Comparison of ENCODE assay signal across 8 cellular contexts in genomic region chr17:44830359-44831269, GRCh38. TPM values are rescaled to one million over a fixed set of nuclear protein-coding genes. Genes with fewer than 3 reads are reported as not detected.
DNase-seq lines count a peak whose midpoint lies in the region; ATAC-seq and TF ChIP-seq lines count a peak whose summit lies in the region.

No MANE protein-coding gene starts in this region.

- H3K4me3 Mint-ChIP-seq in naive thymus-derived CD4-positive, alpha-beta T cell = peak overlapping the region; percentile 58 to 90 (median 78)

- peak; percentile 52 for DNase-seq in A673 (ENCODE audit: low spot score)
- DNase-seq in HCT116 (ENCODE audit: low read depth, low spot score) = no peak
- DNase-seq in activated CD4-positive, alpha-beta T cell treated with anti-CD3 and anti-CD28 coated beads, Interleukin-2, amount 50 U/mL, for 1 hour = peak; percentile 2
- no peak for DNase-seq in esophagus squamous epithelium (lab: John Stamatoyannopoulos, UW)
- peak in 5 of 9 donors; percentile 3 to 16 (median 12) for DNase-seq in naive thymus-derived CD4-positive, alpha-beta T cell
- DNase-seq in aorta = peak; percentile 42 to 75
- no peak for DNase-seq in Kasumi-1 (lab: John Stamatoyannopoulos, UW)

- no peak for TF ChIP-seq RAD21 in HCT116 (IDR thresholded peaks at IDR 0.05; ENCODE audit: low read depth)

- WGBS in esophagus squamous epithelium, 2 donors = 16 to 24% methylated on average over 14 to 16 of the region's 58 CpGs
- 5 to 8% methylated on average over 41 to 58 of the region's 58 CpGs for WGBS in aorta, 2 donors

- H3K4me2 ChIP-seq in HCT116 (ENCODE audit: low read length) = peak overlapping the region; percentile 85

- H3K27ac Mint-ChIP-seq in naive thymus-derived CD4-positive, alpha-beta T cell = peak overlapping the region in 1 of 9 donors; percentile 33

- RAD21 ChIA-PET in HCT116 (lab: Charles Lee; ENCODE audit: low non-redundant PET in 1 of 2, low total read pairs in 2 of 2, uncharacterized antibody in 2 of 2, unreplicated experiment in 2 of 2) = interaction anchor here in 1 of 2 experiments (1.9 kb wide), 1 partner anchor 51 kb away, joined by 4 read pairs; no protein-coding TSS in a partner anchor

- peaks cover 37 to 74% (median 56%) of the 10 kb centered on the region in 5 donors for H3K27me3 Mint-ChIP-seq in naive thymus-derived CD4-positive, alpha-beta T cell

- peaks cover 0 to 5% (median 0%) of the 10 kb centered on the region in 5 donors for H3K36me3 Mint-ChIP-seq in naive thymus-derived CD4-positive, alpha-beta T cell

- H3K9ac ChIP-seq in HCT116 (ENCODE audit: low read length) = peak overlapping the region; percentile 98

- ATAC-seq in HCT116 = peak; percentile 35
- ATAC-seq in naive thymus-derived CD4-positive, alpha-beta T cell = peak; percentile 48
- peak; percentile 56 for ATAC-seq in aorta (ENCODE audit: low FRiP score)
- ATAC-seq in GM19397 (IDR thresholded peaks at IDR 0.05; ENCODE audit: unreplicated experiment) = no peak

- H3K27ac ChIP-seq in A673 (ENCODE audit: low read depth, low read length, poor library complexity, severe bottlenecking) = no peak overlapping the region
- H3K27ac ChIP-seq in HCT116 (ENCODE audit: low read depth, low read length) = peak overlapping the region; percentile 95
- H3K27ac ChIP-seq in esophagus squamous epithelium = peak overlapping the region; percentile 72 to 90 (median 81)
- H3K27ac ChIP-seq in naive thymus-derived CD4-positive, alpha-beta T cell (ENCODE audit: low read depth, low read length) = no peak overlapping the region
- no peak overlapping the region for H3K27ac ChIP-seq in aorta (ENCODE audit: low read depth in 1 of 2, low read length in 2 of 2)

- no peaks in the 10 kb centered on the region for H3K9me2 ChIP-seq in HCT116 (ENCODE audit: insufficient read depth)

- peaks cover 8% of the 10 kb centered on the region for H3K4me1 ChIP-seq in A673 (ENCODE audit: insufficient read depth, low read length, poor library complexity, severe bottlenecking)
- H3K4me1 ChIP-seq in HCT116 (ENCODE audit: control insufficient read depth in 1 of 2, insufficient read depth in 2 of 2, low read length in 2 of 2) = peaks cover 45 to 69% of the 10 kb centered on the region in 2 experiments
- peaks cover 6 to 22% (median 17%) of the 10 kb centered on the region in 3 donors for H3K4me1 ChIP-seq in esophagus squamous epithelium
- H3K4me1 ChIP-seq in naive thymus-derived CD4-positive, alpha-beta T cell (ENCODE audit: control insufficient read depth in 2 of 2, insufficient read depth in 2 of 2, low read length in 2 of 2) = peaks cover 5 to 7% of the 10 kb centered on the region in 2 donors
- peaks cover 0 to 4% of the 10 kb centered on the region in 2 donors for H3K4me1 ChIP-seq in aorta (ENCODE audit: control insufficient read depth in 1 of 2, insufficient read depth in 2 of 2, low read length in 2 of 2)

- BruUV-seq in A673 (replicated peaks; lab: Mats Ljungman, UMichigan) (no TSS peak), HCT116 (replicated peaks; lab: Mats Ljungman, UMichigan) (TSS peak; percentile 79)

- peak overlapping the region; percentile 39 for H2AFZ ChIP-seq in HCT116 (ENCODE audit: low read depth, low read length, poor library complexity, severe bottlenecking)

- H3K79me2 ChIP-seq in HCT116 (ENCODE audit: insufficient read depth, low read length) = peaks cover 44% of the 10 kb centered on the region

- CTCF ChIA-PET in A673 (lab: Charles Lee) (no interaction called here), HCT116 (lab: Charles Lee) (interaction anchor here (1.4 to 2.2 kb wide), 2 partner anchors 51 to 55 kb away, joined by 4 to 13 read pairs; no protein-coding TSS in a partner anchor)
- CTCF ChIA-PET in naive thymus-derived CD4-positive, alpha-beta T cell (lab: Charles Lee) = no interaction called here

- POLR2A ChIA-PET in A673 (lab: Charles Lee; ENCODE audit: low non-redundant PET) (no interaction called here), HCT116 (lab: Charles Lee) (no interaction called here)
- POLR2A ChIA-PET in naive thymus-derived CD4-positive, alpha-beta T cell (lab: Charles Lee) = no interaction called here

- TF ChIP-seq CTCF in A673 (conservative IDR thresholded peaks at IDR 0.05; ENCODE audit: low read depth, low read length) = no peak
- no peak for TF ChIP-seq CTCF in HCT116 (IDR thresholded peaks at IDR 0.05 in 2 of 3, conservative IDR thresholded peaks at IDR 0.05 in 1 of 3; ENCODE audit: borderline replicate concordance in 1 of 3, insufficient read depth in 1 of 3, low read depth in 2 of 3, low read length in 2 of 3)
- no peak for TF ChIP-seq CTCF in esophagus squamous epithelium (IDR thresholded peaks at IDR 0.05)

- peaks cover 7 to 12% (median 10%) of the 10 kb centered on the region in 7 donors for H3K4me1 Mint-ChIP-seq in naive thymus-derived CD4-positive, alpha-beta T cell

- H3K4me3 ChIP-seq in A673 (ENCODE audit: low read depth, low read length, poor library complexity, severe bottlenecking) = peak overlapping the region; percentile 68
- peak overlapping the region; percentile 82 to 84 for H3K4me3 ChIP-seq in HCT116 (replicated peaks in 1 of 2; ENCODE audit: low read depth in 1 of 2, low read length in 2 of 2)
- H3K4me3 ChIP-seq in esophagus squamous epithelium = peak overlapping the region; percentile 37 to 70 (median 50)
- H3K4me3 ChIP-seq in naive thymus-derived CD4-positive, alpha-beta T cell (ENCODE audit: low read length) = no peak overlapping the region
- peak overlapping the region; percentile 29 to 89 for H3K4me3 ChIP-seq in aorta (ENCODE audit: low read length in 2 of 2)

- H4K20me1 ChIP-seq in HCT116 (ENCODE audit: insufficient read depth) = no peaks in the 10 kb centered on the region

- TF ChIP-seq POLR2A in HCT116 (IDR thresholded peaks at IDR 0.05; ENCODE audit: borderline replicate concordance, extremely low read depth, insufficient read depth, insufficient read length) (peak; percentile 5), esophagus squamous epithelium (IDR thresholded peaks at IDR 0.05) (no peak)

- H3K36me3 ChIP-seq in A673 (ENCODE audit: insufficient read depth, low read length, poor library complexity, severe bottlenecking) (no peaks in the 10 kb centered on the region), HCT116 (ENCODE audit: control insufficient read depth in 1 of 2, insufficient read depth in 2 of 2, low read length in 2 of 2) (no peaks in the 10 kb centered on the region), esophagus squamous epithelium (no peaks in the 10 kb centered on the region), aorta (ENCODE audit: control insufficient read depth in 1 of 2, insufficient read depth in 2 of 2, low read length in 1 of 2) (no peaks in the 10 kb centered on the region)
- H3K36me3 ChIP-seq in naive thymus-derived CD4-positive, alpha-beta T cell (ENCODE audit: control insufficient read depth in 2 of 3, insufficient read depth in 3 of 3, low read length in 3 of 3) = no peaks in the 10 kb centered on the region

- H3K27me3 ChIP-seq in A673 (replicated peaks; ENCODE audit: insufficient read depth, low read depth, low read length, poor library complexity) = no peaks in the 10 kb centered on the region
- H3K27me3 ChIP-seq in HCT116 (ENCODE audit: insufficient read depth, low read length) = no peaks in the 10 kb centered on the region
- H3K27me3 ChIP-seq in esophagus squamous epithelium = peaks cover 5 to 89% (median 20%) of the 10 kb centered on the region in 4 donors
- peaks cover 11 to 28% of the 10 kb centered on the region in 2 donors for H3K27me3 ChIP-seq in naive thymus-derived CD4-positive, alpha-beta T cell (ENCODE audit: control insufficient read depth in 2 of 2, insufficient read depth in 2 of 2, low read length in 2 of 2)
- H3K27me3 ChIP-seq in aorta (ENCODE audit: control insufficient read depth in 1 of 2, insufficient read depth in 2 of 2, low read length in 1 of 2) = no peaks in the 10 kb centered on the region

- peaks cover 0 to 3% (median 0%) of the 10 kb centered on the region in 11 donors for H3K9me3 Mint-ChIP-seq in naive thymus-derived CD4-positive, alpha-beta T cell

- intact Hi-C loops in A673 (cut with micrococcal nuclease; ENCODE audit: unreplicated experiment) = no loop called here
- intact Hi-C loops in HCT116 (cut with micrococcal nuclease) = no loop called here
- intact Hi-C loops in esophagus squamous epithelium (cut with DNase I) = no loop called here
- intact Hi-C loops in naive thymus-derived CD4-positive, alpha-beta T cell (cut with micrococcal nuclease) = loop anchor here in 1 of 2 donors (5.0 kb wide), 1 partner anchor 53 kb away; no protein-coding TSS in a partner anchor
- intact Hi-C loops in aorta (cut with DNase I) = loop anchor here (2.0 to 5.0 kb wide), 2 partner anchors 52 to 53 kb away; no protein-coding TSS in a partner anchor

- H3K9me3 ChIP-seq in A673 (ENCODE audit: low read depth, low read length, poor library complexity, severe bottlenecking) (no peaks in the 10 kb centered on the region), HCT116 (ENCODE audit: control insufficient read depth in 1 of 2, insufficient read depth in 1 of 2, low read depth in 1 of 2, low read length in 2 of 2) (no peaks in the 10 kb centered on the region), esophagus squamous epithelium (no peaks in the 10 kb centered on the region), aorta (ENCODE audit: control insufficient read depth, low read length) (no peaks in the 10 kb centered on the region)
- H3K9me3 ChIP-seq in naive thymus-derived CD4-positive, alpha-beta T cell (ENCODE audit: control insufficient read depth in 2 of 3, low read length in 3 of 3) = no peaks in the 10 kb centered on the region

TF ChIP-seq in HCT116, 20 proteins besides CTCF, POLR2A, EP300 and RAD21 (continues in another document):
- TF ChIP-seq ZFX (IDR thresholded peaks at IDR 0.05) (peak; percentile 63; the same call in 1 of the 2 replicates), EGR1 (IDR thresholded peaks at IDR 0.05; ENCODE audit: low read depth) (peak; percentile 53), CBX3 (IDR thresholded peaks at IDR 0.05; ENCODE audit: low read depth) (no peak), ELF1 (IDR thresholded peaks at IDR 0.05; ENCODE audit: borderline replicate concordance, low read depth) (no peak)

RNA-seq across cellular contexts. Expression of gene GJC1, which starts 0.5 kb away (rescaled TPM):
- 31.6 and 39.0 TPM in 2 replicates for total RNA-seq in A673 (2021)
- total RNA-seq in HCT116 (2021; ENCODE audit: unreplicated experiment) = 62.4 TPM
- polyA plus RNA-seq in HCT116 (2012) = 22.6 and 27.0 TPM in 2 replicates
- total RNA-seq in esophagus squamous epithelium = 1 to 10 TPM; 1.2 to 5.9 (median 1.6) TPM
- total RNA-seq in naive thymus-derived CD4-positive, alpha-beta T cell = 1 to 10 TPM in 1 of 5 experiments, under 1 TPM in 1, not detected in 3; 0.20 to 1.4 TPM
- polyA plus RNA-seq in naive thymus-derived CD4-positive, alpha-beta T cell = not detected
- 10 to 100 TPM; 23.8 to 34.3 TPM for total RNA-seq in aorta
- 1 to 10 TPM; 2.9 to 5.6 TPM for polyA plus RNA-seq in aorta

RNA-seq across cellular contexts. Expression of gene HIGD1B, which starts 17.1 kb away (rescaled TPM):
- total RNA-seq in A673 (2021) = not detected in 2 replicates
- total RNA-seq in HCT116 (2021; ENCODE audit: unreplicated experiment) = not detected
- polyA plus RNA-seq in HCT116 (2012) = 0.32 and 0.48 TPM in 2 replicates
- 1 to 10 TPM in 3 of 4 donors, not detected in 1; 1.5 to 5.5 (median 2.3) TPM for total RNA-seq in esophagus squamous epithelium
- total RNA-seq in naive thymus-derived CD4-positive, alpha-beta T cell = not detected
- not detected for polyA plus RNA-seq in naive thymus-derived CD4-positive, alpha-beta T cell
- 1 to 10 TPM in 1 of 2 donors, under 1 TPM in 1; 0.58 to 1.3 TPM for total RNA-seq in aorta
- polyA plus RNA-seq in aorta = not detected

Comparison
In these comparisons a context has a peak if more than half of its experiments do, and no peak if none do; other contexts are left out.
1. DNase-seq: peak in A673 (single experiment), activated CD4-positive, alpha-beta T cell treated with anti-CD3 and anti-CD28 coated beads, Interleukin-2, amount 50 U/mL, for 1 hour (single experiment), naive thymus-derived CD4-positive, alpha-beta T cell (5 of 9) and aorta (2 of 2); none in HCT116 (single experiment), esophagus squamous epithelium (single experiment) and Kasumi-1 (0 of 2).
2. H3K27ac ChIP-seq: peak in HCT116 (single experiment) and esophagus squamous epithelium (4 of 4); none in A673 (single experiment), naive thymus-derived CD4-positive, alpha-beta T cell (single experiment) and aorta (0 of 2).
3. intact Hi-C loops: an anchor here in aorta (2.0 to 5.0 kb wide); none called in A673, HCT116 and esophagus squamous epithelium.